5 cellular contexts compared by ENCODE assay signal in genomic region chr19:1251503-1252220, GRCh38. TPM values are rescaled to one million over a fixed set of nuclear protein-coding genes. Genes with fewer than 3 reads are reported as not detected.
DNase-seq lines count a peak whose midpoint lies in the region; ATAC-seq, FAIRE-seq and TF ChIP-seq lines count a peak whose summit lies in the region.

No MANE protein-coding gene starts in this region.

- intact Hi-C loops in HepG2 (cut with micrococcal nuclease; ENCODE audit: unreplicated experiment), result no loop called here

- POLR2A ChIA-PET in HepG2 (lab: Yijun Ruan, JAX), result interaction anchor here (0.9 to 13.7 kb wide), 3 partner anchors 13 to 22 kb away, joined by 4 to 668 read pairs (median 4); partner anchors contain the start of gene CIRBP

- H3K4me1 Mint-ChIP-seq in activated T-helper 17 cell treated with anti-CD3 and anti-CD28 coated beads, Interleukin-2, amount 50 U/mL, for 72 hours, result no peaks in the 10 kb centered on the region

- DNase-seq in HepG2 (ENCODE audit: low spot score), result peak; percentile 90
- no peak for DNase-seq in GM19238 (ENCODE audit: insufficient read length, low spot score)

- 0% methylated on average over 3 of the region's 31 CpGs for WGBS in HepG2 (ENCODE audit: low lambda C conversion rate)

- in situ Hi-C loops in HepG2 (cut with HindIII; ENCODE audit: extremely low pct_ligation_motif_present, low pct_unique_long_range_greater_than_20kb), result no loop called here

- no peaks in the 10 kb centered on the region for H3K27me3 Mint-ChIP-seq in activated T-helper 17 cell treated with anti-CD3 and anti-CD28 coated beads, Interleukin-2, amount 50 U/mL, for 72 hours

- peak overlapping the region; percentile 95 for H3K9ac ChIP-seq in Loucy (ENCODE audit: low read depth, low read length, poor library complexity, severe bottlenecking)
- H3K9ac ChIP-seq in HepG2 (ENCODE audit: insufficient read depth, low read depth, low read length), result peak overlapping the region; percentile 92

- H3K79me2 ChIP-seq in Loucy (ENCODE audit: insufficient read depth, low read length), result peaks cover 68% of the 10 kb centered on the region
- H3K79me2 ChIP-seq in HepG2 (ENCODE audit: insufficient read depth, low read length), result peaks cover 35% of the 10 kb centered on the region

- H3K9me2 ChIP-seq in Loucy (replicated peaks; ENCODE audit: low read depth, low read length), result no peaks in the 10 kb centered on the region

- no peak for FAIRE-seq in HepG2 (lab: Jason Lieb, UNC)

- H2AFZ ChIP-seq in Loucy (ENCODE audit: low read length) (no peak overlapping the region), HepG2 (ENCODE audit: low read length) (no peak overlapping the region)

- peak overlapping the region; percentile 94 for H3K27ac ChIP-seq in HepG2 (ENCODE audit: extremely low read length, insufficient read depth, low read length)

- CTCF ChIA-PET in HepG2 (lab: Yijun Ruan, JAX; ENCODE audit: low intra/inter-chr PET ratio, low total read pairs), result interaction anchor here (0.8 to 1.2 kb wide), 2 partner anchors 15 to 16 kb away, joined by 4 read pairs; no protein-coding TSS in a partner anchor

- peak overlapping the region; percentile 98 for H3K4me2 ChIP-seq in Loucy (ENCODE audit: low read depth, low read length, poor library complexity, severe bottlenecking)
- peak overlapping the region; percentile 87 for H3K4me2 ChIP-seq in HepG2 (ENCODE audit: low read depth, low read length)

- peaks cover 59% of the 10 kb centered on the region for H3K36me3 Mint-ChIP-seq in activated T-helper 17 cell treated with anti-CD3 and anti-CD28 coated beads, Interleukin-2, amount 50 U/mL, for 72 hours (ENCODE audit: low read depth)

- peak overlapping the region; percentile 92 for H3K27ac Mint-ChIP-seq in activated T-helper 17 cell treated with anti-CD3 and anti-CD28 coated beads, Interleukin-2, amount 50 U/mL, for 72 hours

- H3K4me3 ChIP-seq in Loucy (ENCODE audit: low read length, poor library complexity, severe bottlenecking), result peak overlapping the region; percentile 90
- peak overlapping the region; percentile 86 to 90 (median 88); a peak in 5 of 6 replicates for H3K4me3 ChIP-seq in HepG2 (replicated peaks in 1 of 3; ENCODE audit: insufficient read depth in 1 of 3, low read depth in 2 of 3, low read length in 3 of 3)

- no peak for TF ChIP-seq CTCF in Loucy (conservative IDR thresholded peaks at IDR 0.05; ENCODE audit: low read length)
- TF ChIP-seq CTCF in HepG2 (CRISPR knock-in tag; IDR thresholded peaks at IDR 0.05), result no peak

- peaks cover 16% of the 10 kb centered on the region for H3K4me1 ChIP-seq in Loucy (ENCODE audit: insufficient read depth, low read length, poor library complexity, severe bottlenecking)
- H3K4me1 ChIP-seq in HepG2 (ENCODE audit: insufficient read depth, low read length), result peaks cover 51% of the 10 kb centered on the region

- peaks cover 25% of the 10 kb centered on the region; the same call in 1 of the 2 replicates for H3K36me3 ChIP-seq in Loucy (ENCODE audit: insufficient read depth, low read length)
- peaks cover 16 to 34% of the 10 kb centered on the region in 2 experiments for H3K36me3 ChIP-seq in HepG2 (replicated peaks in 1 of 2; ENCODE audit: control insufficient read depth in 1 of 2, insufficient read depth in 2 of 2, low read length in 2 of 2)

- H4K20me1 ChIP-seq in Loucy (ENCODE audit: insufficient read depth, low read length, poor library complexity, severe bottlenecking) (peaks cover 54% of the 10 kb centered on the region), HepG2 (ENCODE audit: insufficient read depth, low read length) (peaks cover 42% of the 10 kb centered on the region; the same call in 1 of the 2 replicates)

- peak; percentile 51 to 57; a peak in 3 of 4 replicates for TF ChIP-seq POLR2A in HepG2 (IDR thresholded peaks at IDR 0.05; ENCODE audit: insufficient read depth in 1 of 2, low read depth in 2 of 2, low read length in 2 of 2)

- H3K27me3 ChIP-seq in Loucy (ENCODE audit: insufficient read depth, low read length, poor library complexity, severe bottlenecking) (no peaks in the 10 kb centered on the region), HepG2 (ENCODE audit: control insufficient read depth in 1 of 2, insufficient read depth in 2 of 2, low read length in 2 of 2) (no peaks in the 10 kb centered on the region; a peak in 1 of 5 replicates)

- TF ChIP-seq EP300 in HepG2 (IDR thresholded peaks at IDR 0.05; ENCODE audit: low read depth in 2 of 2, low read length in 2 of 2), result no peak
- no peak for TF ChIP-seq EP300 in HepG2 (CRISPR knock-in tag; IDR thresholded peaks at IDR 0.05; ENCODE audit: borderline replicate concordance)

- H3F3A ChIP-seq in Loucy (ENCODE audit: low read depth), result peaks cover 8% of the 10 kb centered on the region; the same call in 1 of the 2 replicates

- 0 out of 2 replicates have a peak, but pooled peaks have one; percentile 7 for TF ChIP-seq RAD21 in HepG2 (CRISPR knock-in tag; IDR thresholded peaks at IDR 0.05)

- H3K9me3 ChIP-seq in Loucy (ENCODE audit: insufficient read depth, low read depth, low read length), result no peaks in the 10 kb centered on the region
- H3K9me3 ChIP-seq in HepG2 (ENCODE audit: low read length), result no peaks in the 10 kb centered on the region

- no peaks in the 10 kb centered on the region for H3K9me3 Mint-ChIP-seq in activated T-helper 17 cell treated with anti-CD3 and anti-CD28 coated beads, Interleukin-2, amount 50 U/mL, for 72 hours

- no TSS peak for BruUV-seq in HepG2 (replicated peaks; lab: Mats Ljungman, UMichigan)

- no peak for ATAC-seq in activated T-helper 17 cell treated with anti-CD3 and anti-CD28 coated beads, Interleukin-2, amount 50 U/mL, for 72 hours (replicated peaks)
- ATAC-seq in HepG2 (peak; percentile 9), HG02938 (IDR thresholded peaks at IDR 0.05; ENCODE audit: unreplicated experiment) (no peak)

- peak overlapping the region; percentile 93 for H3K4me3 Mint-ChIP-seq in activated T-helper 17 cell treated with anti-CD3 and anti-CD28 coated beads, Interleukin-2, amount 50 U/mL, for 72 hours

RNA-seq across cellular contexts. Expression of gene MIDN, which starts 3.3 kb away (rescaled TPM):
- total RNA-seq in activated T-helper 17 cell treated with anti-CD3 and anti-CD28 coated beads, Interleukin-2, amount 50 U/mL, for 72 hours, result 10 to 100 TPM; 51.4 to 56.8 TPM
- 8.4 and 10.7 TPM in 2 replicates for total RNA-seq in HepG2 (2016; rRNA removed; fragmentation: Illumina TruSeq; extraction: Trizol)
- total RNA-seq in HepG2 (2016; cell fraction: cytosol; rRNA removed; fragmentation: Illumina TruSeq; extraction: Trizol; ENCODE audit: low read depth), result 6.5 and 7.9 TPM in 2 replicates
- 8.9 and 11.0 TPM in 2 replicates for total RNA-seq in HepG2 (2016; cell fraction: insoluble cytoplasmic fraction; rRNA removed; fragmentation: Illumina TruSeq; extraction: Trizol)
- total RNA-seq in HepG2 (2016; cell fraction: membrane; rRNA removed; fragmentation: Illumina TruSeq; extraction: Trizol), result 14.1 and 14.8 TPM in 2 replicates
- total RNA-seq in HepG2 (2016; cell fraction: nucleus; rRNA removed; fragmentation: Illumina TruSeq; extraction: Trizol), result 17.3 and 19.0 TPM in 2 replicates
- 18.0 and 19.6 TPM in 2 replicates for polyA plus RNA-seq in HepG2 (2011; rRNA removed)
- 14.8 and 17.8 TPM in 2 replicates for polyA plus RNA-seq in HepG2 (2011; cell fraction: cytosol; rRNA removed)
- polyA plus RNA-seq in HepG2 (2011; cell fraction: nucleus; rRNA removed), result 116 and 135 TPM in 2 replicates
- 27.5 and 28.1 TPM in 2 replicates for polyA plus RNA-seq in HepG2 (2012)
- polyA plus RNA-seq in HepG2 (2016; cell fraction: cytosol; fragmentation: Illumina TruSeq; extraction: Trizol; ENCODE audit: low read depth), result 2.7 and 3.3 TPM in 2 replicates
- 30.9 and 43.0 TPM in 2 replicates for polyA plus RNA-seq in HepG2 (2016; cell fraction: insoluble cytoplasmic fraction; fragmentation: Illumina TruSeq; extraction: Trizol; ENCODE audit: low read depth)
- polyA plus RNA-seq in HepG2 (2016; cell fraction: membrane; fragmentation: Illumina TruSeq; extraction: Trizol; ENCODE audit: low read depth), result 10.2 and 10.3 TPM in 2 replicates
- polyA plus RNA-seq in HepG2 (2016; cell fraction: nucleus; fragmentation: Illumina TruSeq; extraction: Trizol; ENCODE audit: insufficient read depth, low read depth), result 76.5 and 77.9 TPM in 2 replicates
- polyA minus RNA-seq in HepG2 (2011; rRNA and poly(A)+ RNA removed; ENCODE audit: low replicate concordance), result 14.0 and 39.5 TPM in 2 replicates
- 42.7 and 47.0 TPM in 2 replicates for polyA minus RNA-seq in HepG2 (2011; cell fraction: cytosol; rRNA and poly(A)+ RNA removed)
- 36.8 and 48.0 TPM in 2 replicates for polyA minus RNA-seq in HepG2 (2011; cell fraction: nucleus; rRNA and poly(A)+ RNA removed)

RNA-seq across cellular contexts. Expression of gene ATP5F1D, which starts 10.1 kb away (rescaled TPM):
- 100 to 1,000 TPM; 148 to 210 TPM for total RNA-seq in activated T-helper 17 cell treated with anti-CD3 and anti-CD28 coated beads, Interleukin-2, amount 50 U/mL, for 72 hours
- 78.7 and 88.0 TPM in 2 replicates for total RNA-seq in HepG2 (2016; rRNA removed; fragmentation: Illumina TruSeq; extraction: Trizol)
- 72.7 and 79.4 TPM in 2 replicates for total RNA-seq in HepG2 (2016; cell fraction: cytosol; rRNA removed; fragmentation: Illumina TruSeq; extraction: Trizol; ENCODE audit: low read depth)
- total RNA-seq in HepG2 (2016; cell fraction: insoluble cytoplasmic fraction; rRNA removed; fragmentation: Illumina TruSeq; extraction: Trizol), result 80.1 and 93.1 TPM in 2 replicates
- 72.8 and 84.2 TPM in 2 replicates for total RNA-seq in HepG2 (2016; cell fraction: membrane; rRNA removed; fragmentation: Illumina TruSeq; extraction: Trizol)
- total RNA-seq in HepG2 (2016; cell fraction: nucleus; rRNA removed; fragmentation: Illumina TruSeq; extraction: Trizol), result 40.6 and 53.8 TPM in 2 replicates
- 39.4 and 49.3 TPM in 2 replicates for polyA plus RNA-seq in HepG2 (2011; rRNA removed)
- 61.0 and 112 TPM in 2 replicates for polyA plus RNA-seq in HepG2 (2011; cell fraction: cytosol; rRNA removed)
- polyA plus RNA-seq in HepG2 (2011; cell fraction: nucleus; rRNA removed), result 105 and 111 TPM in 2 replicates
- polyA plus RNA-seq in HepG2 (2012), result 67.0 and 70.9 TPM in 2 replicates
- polyA plus RNA-seq in HepG2 (2016; cell fraction: cytosol; fragmentation: Illumina TruSeq; extraction: Trizol; ENCODE audit: low read depth), result 126 and 135 TPM in 2 replicates
- polyA plus RNA-seq in HepG2 (2016; cell fraction: insoluble cytoplasmic fraction; fragmentation: Illumina TruSeq; extraction: Trizol; ENCODE audit: low read depth), result 131 and 155 TPM in 2 replicates
- polyA plus RNA-seq in HepG2 (2016; cell fraction: membrane; fragmentation: Illumina TruSeq; extraction: Trizol; ENCODE audit: low read depth), result 112 and 121 TPM in 2 replicates
- polyA plus RNA-seq in HepG2 (2016; cell fraction: nucleus; fragmentation: Illumina TruSeq; extraction: Trizol; ENCODE audit: insufficient read depth, low read depth), result 129 and 134 TPM in 2 replicates
- 60.5 and 86.6 TPM in 2 replicates for polyA minus RNA-seq in HepG2 (2011; rRNA and poly(A)+ RNA removed; ENCODE audit: low replicate concordance)
- 53.6 and 68.0 TPM in 2 replicates for polyA minus RNA-seq in HepG2 (2011; cell fraction: cytosol; rRNA and poly(A)+ RNA removed)
- polyA minus RNA-seq in HepG2 (2011; cell fraction: nucleus; rRNA and poly(A)+ RNA removed), result 14.7 and 18.9 TPM in 2 replicates

RNA-seq across cellular contexts. Expression of gene CBARP, which starts 13.9 kb away (rescaled TPM):
- total RNA-seq in activated T-helper 17 cell treated with anti-CD3 and anti-CD28 coated beads, Interleukin-2, amount 50 U/mL, for 72 hours, result 1 to 10 TPM in 1 of 2 donors, under 1 TPM in 1; 0.77 to 1.4 TPM
- 0.27 and 1.2 TPM in 2 replicates for total RNA-seq in HepG2 (2016; rRNA removed; fragmentation: Illumina TruSeq; extraction: Trizol)
- 1.1 and 1.3 TPM in 2 replicates for total RNA-seq in HepG2 (2016; cell fraction: cytosol; rRNA removed; fragmentation: Illumina TruSeq; extraction: Trizol; ENCODE audit: low read depth)
- 0.82 and 1.8 TPM in 2 replicates for total RNA-seq in HepG2 (2016; cell fraction: insoluble cytoplasmic fraction; rRNA removed; fragmentation: Illumina TruSeq; extraction: Trizol)
- total RNA-seq in HepG2 (2016; cell fraction: membrane; rRNA removed; fragmentation: Illumina TruSeq; extraction: Trizol), result 1.1 and 1.8 TPM in 2 replicates
- 0.88 and 1.8 TPM in 2 replicates for total RNA-seq in HepG2 (2016; cell fraction: nucleus; rRNA removed; fragmentation: Illumina TruSeq; extraction: Trizol)
- 1.4 and 2.8 TPM in 2 replicates for polyA plus RNA-seq in HepG2 (2011; rRNA removed)
- polyA plus RNA-seq in HepG2 (2011; cell fraction: cytosol; rRNA removed), result 1.0 and 2.2 TPM in 2 replicates
- polyA plus RNA-seq in HepG2 (2011; cell fraction: nucleus; rRNA removed), result 12.5 TPM in 2 replicates
- 1.1 and 1.9 TPM in 2 replicates for polyA plus RNA-seq in HepG2 (2012)
- polyA plus RNA-seq in HepG2 (2016; cell fraction: cytosol; fragmentation: Illumina TruSeq; extraction: Trizol; ENCODE audit: low read depth), result 0.58 and 0.73 TPM in 2 replicates
- polyA plus RNA-seq in HepG2 (2016; cell fraction: insoluble cytoplasmic fraction; fragmentation: Illumina TruSeq; extraction: Trizol; ENCODE audit: low read depth), result 0.82 and 1.5 TPM in 2 replicates
- 2.0 and 2.4 TPM in 2 replicates for polyA plus RNA-seq in HepG2 (2016; cell fraction: membrane; fragmentation: Illumina TruSeq; extraction: Trizol; ENCODE audit: low read depth)
- polyA plus RNA-seq in HepG2 (2016; cell fraction: nucleus; fragmentation: Illumina TruSeq; extraction: Trizol; ENCODE audit: insufficient read depth, low read depth), result 6.5 and 7.2 TPM in 2 replicates
- polyA minus RNA-seq in HepG2 (2011; rRNA and poly(A)+ RNA removed; ENCODE audit: low replicate concordance), result 0.21 and 2.3 TPM in 2 replicates
- polyA minus RNA-seq in HepG2 (2011; cell fraction: cytosol; rRNA and poly(A)+ RNA removed), result 1.3 and 1.7 TPM in 2 replicates
- 0.90 and 2.0 TPM in 2 replicates for polyA minus RNA-seq in HepG2 (2011; cell fraction: nucleus; rRNA and poly(A)+ RNA removed)

RNA-seq across cellular contexts. Expression of gene CIRBP, which starts 17.5 kb away (rescaled TPM):
- 100 to 1,000 TPM; 150 to 172 TPM for total RNA-seq in activated T-helper 17 cell treated with anti-CD3 and anti-CD28 coated beads, Interleukin-2, amount 50 U/mL, for 72 hours
- total RNA-seq in HepG2 (2016; rRNA removed; fragmentation: Illumina TruSeq; extraction: Trizol), result 133 and 135 TPM in 2 replicates
- total RNA-seq in HepG2 (2016; cell fraction: cytosol; rRNA removed; fragmentation: Illumina TruSeq; extraction: Trizol; ENCODE audit: low read depth), result 96.6 and 116 TPM in 2 replicates
- 122 and 153 TPM in 2 replicates for total RNA-seq in HepG2 (2016; cell fraction: insoluble cytoplasmic fraction; rRNA removed; fragmentation: Illumina TruSeq; extraction: Trizol)
- total RNA-seq in HepG2 (2016; cell fraction: membrane; rRNA removed; fragmentation: Illumina TruSeq; extraction: Trizol), result 83.7 and 88.2 TPM in 2 replicates
- 100 and 108 TPM in 2 replicates for total RNA-seq in HepG2 (2016; cell fraction: nucleus; rRNA removed; fragmentation: Illumina TruSeq; extraction: Trizol)
- polyA plus RNA-seq in HepG2 (2011; rRNA removed), result 140 and 177 TPM in 2 replicates
- 120 and 152 TPM in 2 replicates for polyA plus RNA-seq in HepG2 (2011; cell fraction: cytosol; rRNA removed)
- polyA plus RNA-seq in HepG2 (2011; cell fraction: nucleus; rRNA removed), result 887 and 1,037 TPM in 2 replicates
- polyA plus RNA-seq in HepG2 (2012), result 154 and 221 TPM in 2 replicates
- 39.2 and 45.5 TPM in 2 replicates for polyA plus RNA-seq in HepG2 (2016; cell fraction: cytosol; fragmentation: Illumina TruSeq; extraction: Trizol; ENCODE audit: low read depth)
- 156 and 182 TPM in 2 replicates for polyA plus RNA-seq in HepG2 (2016; cell fraction: insoluble cytoplasmic fraction; fragmentation: Illumina TruSeq; extraction: Trizol; ENCODE audit: low read depth)
- 63.6 and 72.0 TPM in 2 replicates for polyA plus RNA-seq in HepG2 (2016; cell fraction: membrane; fragmentation: Illumina TruSeq; extraction: Trizol; ENCODE audit: low read depth)
- polyA plus RNA-seq in HepG2 (2016; cell fraction: nucleus; fragmentation: Illumina TruSeq; extraction: Trizol; ENCODE audit: insufficient read depth, low read depth), result 293 and 318 TPM in 2 replicates
- 38.8 and 49.7 TPM in 2 replicates for polyA minus RNA-seq in HepG2 (2011; rRNA and poly(A)+ RNA removed; ENCODE audit: low replicate concordance)
- 32.8 and 38.9 TPM in 2 replicates for polyA minus RNA-seq in HepG2 (2011; cell fraction: cytosol; rRNA and poly(A)+ RNA removed)
- polyA minus RNA-seq in HepG2 (2011; cell fraction: nucleus; rRNA and poly(A)+ RNA removed), result 106 and 131 TPM in 2 replicates

RNA-seq across cellular contexts. Expression of gene FAM174C, which starts 23.7 kb away (rescaled TPM):
- total RNA-seq in activated T-helper 17 cell treated with anti-CD3 and anti-CD28 coated beads, Interleukin-2, amount 50 U/mL, for 72 hours, result 10 to 100 TPM; 52.9 to 85.9 TPM
- 21.9 and 31.3 TPM in 2 replicates for total RNA-seq in HepG2 (2016; rRNA removed; fragmentation: Illumina TruSeq; extraction: Trizol)
- total RNA-seq in HepG2 (2016; cell fraction: cytosol; rRNA removed; fragmentation: Illumina TruSeq; extraction: Trizol; ENCODE audit: low read depth), result 67.5 and 90.2 TPM in 2 replicates
- 14.2 and 28.2 TPM in 2 replicates for total RNA-seq in HepG2 (2016; cell fraction: insoluble cytoplasmic fraction; rRNA removed; fragmentation: Illumina TruSeq; extraction: Trizol)
- 57.9 and 74.3 TPM in 2 replicates for total RNA-seq in HepG2 (2016; cell fraction: membrane; rRNA removed; fragmentation: Illumina TruSeq; extraction: Trizol)
- total RNA-seq in HepG2 (2016; cell fraction: nucleus; rRNA removed; fragmentation: Illumina TruSeq; extraction: Trizol), result 18.6 and 22.9 TPM in 2 replicates
- polyA plus RNA-seq in HepG2 (2011; rRNA removed), result 19.5 and 21.2 TPM in 2 replicates
- polyA plus RNA-seq in HepG2 (2011; cell fraction: cytosol; rRNA removed), result 21.0 and 42.4 TPM in 2 replicates
- 45.8 and 49.4 TPM in 2 replicates for polyA plus RNA-seq in HepG2 (2011; cell fraction: nucleus; rRNA removed)
- 14.1 and 18.2 TPM in 2 replicates for polyA plus RNA-seq in HepG2 (2012)
- polyA plus RNA-seq in HepG2 (2016; cell fraction: cytosol; fragmentation: Illumina TruSeq; extraction: Trizol; ENCODE audit: low read depth), result 104 and 136 TPM in 2 replicates
- polyA plus RNA-seq in HepG2 (2016; cell fraction: insoluble cytoplasmic fraction; fragmentation: Illumina TruSeq; extraction: Trizol; ENCODE audit: low read depth), result 24.1 and 30.7 TPM in 2 replicates
- polyA plus RNA-seq in HepG2 (2016; cell fraction: membrane; fragmentation: Illumina TruSeq; extraction: Trizol; ENCODE audit: low read depth), result 78.9 and 88.8 TPM in 2 replicates
- polyA plus RNA-seq in HepG2 (2016; cell fraction: nucleus; fragmentation: Illumina TruSeq; extraction: Trizol; ENCODE audit: insufficient read depth, low read depth), result 43.0 and 56.8 TPM in 2 replicates
- polyA minus RNA-seq in HepG2 (2011; rRNA and poly(A)+ RNA removed; ENCODE audit: low replicate concordance), result 15.5 and 24.8 TPM in 2 replicates
- polyA minus RNA-seq in HepG2 (2011; cell fraction: cytosol; rRNA and poly(A)+ RNA removed), result 9.4 and 11.7 TPM in 2 replicates
- 6.5 and 6.8 TPM in 2 replicates for polyA minus RNA-seq in HepG2 (2011; cell fraction: nucleus; rRNA and poly(A)+ RNA removed)
